Comparison of ENCODE assay signal across 28 cellular contexts in the genomic region with DNA sequence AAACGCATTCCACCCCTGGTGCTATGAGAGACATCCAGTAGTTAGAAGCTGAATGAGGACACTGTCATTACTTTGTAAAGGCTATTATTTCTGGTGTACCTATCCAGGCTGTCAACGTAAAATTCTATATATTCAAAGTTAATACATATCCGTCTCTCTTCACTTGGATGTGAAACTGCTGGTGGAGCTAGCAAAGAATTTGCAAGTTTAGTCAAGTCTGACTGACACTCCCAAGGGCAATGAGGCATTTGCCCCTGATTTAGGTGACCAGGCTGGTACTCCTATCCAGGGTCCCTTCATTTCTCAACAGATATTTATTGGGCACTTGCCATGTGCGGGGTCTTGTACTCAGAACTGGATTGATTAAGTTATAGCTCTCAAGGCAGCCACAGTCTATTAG.
"Had no signal": no experiment of that assay in that cellular context is flagged by ENCODE, and none has a peak within 500 bp of the region (broad histone marks: within the 10 kb centered on the region; RNA-seq: fewer than 3 reads in every experiment).

No MANE protein-coding gene starts in this region.

- H3K9me3 Mint-ChIP-seq: stimulated activated naive CD8-positive, alpha-beta T cell treated with anti-CD3 and anti-CD28 coated beads, Interleukin-15, amount 100 ng/mL, for 72 hours; stimulated activated naive CD8-positive, alpha-beta T cell treated with anti-CD3 and anti-CD28 coated beads, Interleukin-15, Interleukin-2, amounts not matched to agents 100 ng/mL and 50 ng/mL, for 24 hours; type B pancreatic cell had no signal

- H3K27me3 Mint-ChIP-seq: stimulated activated memory B cell treated with anti-CD40 and anti-IgM and Interleukin-4, amounts not matched to agents 10 μg/mL and 1 μg/mL and 100 μg/mL, for 72 hours; stimulated activated naive B cell treated with anti-CD40 and anti-IgM and Interleukin-4, amounts not matched to agents 10 μg/mL and 1 μg/mL and 100 μg/mL, for 72 hours; stimulated activated naive CD8-positive, alpha-beta T cell treated with anti-CD3 and anti-CD28 coated beads, Interleukin-15, amount 100 ng/mL, for 72 hours; stimulated activated naive CD8-positive, alpha-beta T cell treated with anti-CD3 and anti-CD28 coated beads, Interleukin-15, Interleukin-2, amounts not matched to agents 100 ng/mL and 50 ng/mL, for 24 hours; type B pancreatic cell had no signal

- H3K27me3 ChIP-seq: stomach, suprapubic skin, testis, thyroid gland, tibial artery, tibial nerve, transverse colon, upper lobe of left lung, upper lobe of right lung, uterus, vagina had no signal

- H3K9me3 ChIP-seq: suprapubic skin, testis, thoracic aorta, thyroid gland, tibial artery, tibial nerve, transverse colon, upper lobe of left lung, upper lobe of right lung, uterus, vagina had no signal

- H3K4me3 ChIP-seq: stomach, suprapubic skin, testis, thoracic aorta, thyroid gland, tibial artery, tibial nerve, transverse colon, upper lobe of left lung, upper lobe of right lung, uterus, vagina had no signal

- H3K27ac Mint-ChIP-seq: stimulated activated effector memory CD8-positive, alpha-beta T cell treated with anti-CD3 and anti-CD28 coated beads, Interleukin-12 subunit alpha, Interleukin-12 subunit beta, amount 100 ng/mL, for 72 hours; stimulated activated memory B cell treated with anti-CD40 and anti-IgM and Interleukin-4, amounts not matched to agents 10 μg/mL and 1 μg/mL and 100 μg/mL, for 72 hours; stimulated activated naive B cell treated with anti-CD40 and anti-IgM and Interleukin-4, amounts not matched to agents 10 μg/mL and 1 μg/mL and 100 μg/mL, for 72 hours; stimulated activated naive CD8-positive, alpha-beta T cell treated with anti-CD3 and anti-CD28 coated beads, Interleukin-15, Interleukin-2, amounts not matched to agents 100 ng/mL and 50 ng/mL, for 24 hours; type B pancreatic cell had no signal

- H3K36me3 Mint-ChIP-seq: stimulated activated effector memory CD8-positive, alpha-beta T cell treated with anti-CD3 and anti-CD28 coated beads, Interleukin-12 subunit alpha, Interleukin-12 subunit beta, amount 100 ng/mL, for 72 hours; stimulated activated memory B cell treated with anti-CD40 and anti-IgM and Interleukin-4, amounts not matched to agents 10 μg/mL and 1 μg/mL and 100 μg/mL, for 72 hours; stimulated activated naive B cell treated with anti-CD40 and anti-IgM and Interleukin-4, amounts not matched to agents 10 μg/mL and 1 μg/mL and 100 μg/mL, for 72 hours; type B pancreatic cell had no signal

- H3K4me3 Mint-ChIP-seq: stimulated activated effector memory CD8-positive, alpha-beta T cell treated with anti-CD3 and anti-CD28 coated beads, Interleukin-12 subunit alpha, Interleukin-12 subunit beta, amount 100 ng/mL, for 72 hours; stimulated activated memory B cell treated with anti-CD40 and anti-IgM and Interleukin-4, amounts not matched to agents 10 μg/mL and 1 μg/mL and 100 μg/mL, for 72 hours; stimulated activated naive B cell treated with anti-CD40 and anti-IgM and Interleukin-4, amounts not matched to agents 10 μg/mL and 1 μg/mL and 100 μg/mL, for 72 hours; stimulated activated naive CD8-positive, alpha-beta T cell treated with anti-CD3 and anti-CD28 coated beads, Interleukin-15, amount 100 ng/mL, for 72 hours; stimulated activated naive CD8-positive, alpha-beta T cell treated with anti-CD3 and anti-CD28 coated beads, Interleukin-15, Interleukin-2, amounts not matched to agents 100 ng/mL and 50 ng/mL, for 24 hours; type B pancreatic cell had no signal

- H3K4me1 ChIP-seq: stomach, suprapubic skin, testis, thyroid gland, tibial artery, tibial nerve, transverse colon, upper lobe of left lung, upper lobe of right lung, uterus, vagina had no signal

- H3K27ac ChIP-seq: stomach, suprapubic skin, testis, thoracic aorta, thyroid gland, tibial artery, tibial nerve, transverse colon, upper lobe of left lung, upper lobe of right lung, uterus, vagina had no signal

- H3K36me3 ChIP-seq: stomach, suprapubic skin, thoracic aorta, thyroid gland, tibial artery, tibial nerve, transverse colon, upper lobe of left lung, upper lobe of right lung, uterus, vagina had no signal

- H3K4me1 Mint-ChIP-seq: stimulated activated effector memory CD8-positive, alpha-beta T cell treated with anti-CD3 and anti-CD28 coated beads, Interleukin-12 subunit alpha, Interleukin-12 subunit beta, amount 100 ng/mL, for 72 hours; stimulated activated memory B cell treated with anti-CD40 and anti-IgM and Interleukin-4, amounts not matched to agents 10 μg/mL and 1 μg/mL and 100 μg/mL, for 72 hours; stimulated activated naive B cell treated with anti-CD40 and anti-IgM and Interleukin-4, amounts not matched to agents 10 μg/mL and 1 μg/mL and 100 μg/mL, for 72 hours; stimulated activated naive CD8-positive, alpha-beta T cell treated with anti-CD3 and anti-CD28 coated beads, Interleukin-15, amount 100 ng/mL, for 72 hours had no signal

- DNase-seq: stimulated activated CD4-positive, alpha-beta T cell treated with anti-CD3 and anti-CD28 coated beads, Interleukin-2, amount 100 ng/mL, for 48 hours; stimulated activated CD4-positive, alpha-beta T cell treated with anti-CD3 and anti-CD28 coated beads, Interleukin-4, amount 100 ng/mL, for 1 hour; stimulated activated CD4-positive, alpha-beta T cell treated with anti-CD3 and anti-CD28 coated beads, Interleukin-4, amount 100 ng/mL, for 24 hours; stimulated activated CD4-positive, alpha-beta T cell treated with anti-CD3 and anti-CD28 coated beads, Interleukin-4, amount 100 ng/mL, for 4 hours; stimulated activated CD8-positive, alpha-beta memory T cell treated with anti-CD3 and anti-CD28 coated beads, Interleukin-4, amount 100 ng/mL, for 48 hours; stimulated activated naive B cell treated with anti-CD40 and anti-IgM and Interleukin-4, amounts not matched to agents 10 μg/mL and 1 μg/mL and 100 μg/mL, for 72 hours; stimulated activated naive CD4-positive, alpha-beta T cell; stimulated activated naive CD4-positive, alpha-beta T cell treated with Interleukin-2 at 50 U/mL for 16 hours; stimulated activated naive CD8-positive, alpha-beta T cell treated with anti-CD3 and anti-CD28 coated beads, Interleukin-15, amount 100 ng/mL, for 72 hours; stimulated activated naive CD8-positive, alpha-beta T cell treated with anti-CD3 and anti-CD28 coated beads, Interleukin-15, Interleukin-2, amounts not matched to agents 100 U/mL and 50 U/mL, for 24 hours; stomach; substantia nigra; testis; thyroid gland; tibial artery; transverse colon; trophoblast cell; upper lobe of left lung; upper lobe of right lung; uterus had no signal
